Comparison of ENCODE assay signal across 24 cellular contexts in the genomic region with DNA sequence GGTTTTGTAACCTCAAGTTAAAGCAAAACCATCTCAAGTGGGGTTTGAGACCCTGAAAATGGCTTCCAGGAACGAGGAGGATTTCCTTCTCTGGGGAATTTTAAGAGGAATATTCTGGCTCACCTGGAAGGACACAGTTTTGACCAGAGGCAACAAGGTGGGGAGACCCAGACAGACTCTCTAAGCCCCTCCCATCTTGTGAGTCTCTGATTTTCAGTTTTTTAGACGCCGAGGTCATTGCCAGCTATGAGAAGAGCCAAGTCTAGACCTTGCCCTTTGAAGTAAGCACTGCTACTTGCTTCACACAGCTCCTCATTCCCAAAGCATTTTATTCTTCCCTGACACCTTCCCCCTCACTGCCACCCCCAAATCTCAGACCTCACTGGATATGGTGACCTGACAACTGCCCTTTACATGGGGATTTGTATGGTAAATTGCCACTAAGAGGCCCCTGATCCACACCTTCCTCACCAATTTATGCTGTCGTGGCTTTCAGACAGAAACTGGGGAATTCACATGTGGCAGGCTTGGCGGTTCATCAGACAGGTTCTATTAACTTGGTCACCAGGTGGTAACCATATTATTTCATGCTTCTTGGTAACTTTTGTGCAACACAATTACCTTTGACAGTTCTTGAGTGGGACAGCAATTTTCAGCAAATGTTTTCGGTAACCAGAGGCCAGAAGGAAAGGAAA.
DNase-seq lines count a peak whose midpoint lies in the region; ATAC-seq and TF ChIP-seq lines count a peak whose summit lies in the region.
"Had no signal": no experiment of that assay in that cellular context is flagged by ENCODE, and none has a peak within 500 bp of the region (broad histone marks: within the 10 kb centered on the region; RNA-seq: fewer than 3 reads in every experiment).

No MANE protein-coding gene starts in this region.

- no peak for TF ChIP-seq CTCF in activated CD8-positive, alpha-beta T cell treated with anti-CD3 and anti-CD28 coated beads for 36 hours (IDR thresholded peaks at IDR 0.05)
- no peak for TF ChIP-seq CTCF in OCI-LY7 (conservative IDR thresholded peaks at IDR 0.05; ENCODE audit: low read length)

- H3K4me3 Mint-ChIP-seq in activated CD8-positive, alpha-beta T cell treated with anti-CD3 and anti-CD28 coated beads for 36 hours = no peak overlapping the region
- H3K4me3 Mint-ChIP-seq in activated CD8-positive, alpha-beta T cell treated with anti-CD3 and anti-CD28 coated beads, Interleukin-2, amount 10 ng/mL, durations not matched to agents 7 days and 5 days = no peak overlapping the region
- H3K4me3 Mint-ChIP-seq in activated naive CD8-positive, alpha-beta T cell treated with anti-CD3 and anti-CD28 coated beads, Interleukin-2, amount 50 U/mL, for 24 hours = peak overlapping the region; percentile 24
- H3K4me3 Mint-ChIP-seq: neural crest cell, type B pancreatic cell had no signal

- POLR2A ChIA-PET in activated CD8-positive, alpha-beta T cell treated with anti-CD3 and anti-CD28 coated beads for 36 hours (lab: Charles Lee) = interaction anchor here (0.6 kb wide), 1 partner anchor 18 kb away, joined by 3 read pairs; no protein-coding TSS in a partner anchor
- POLR2A ChIA-PET in activated CD8-positive, alpha-beta T cell treated with anti-CD3 and anti-CD28 coated beads, Interleukin-2, amount 10 ng/mL, durations not matched to agents 7 days and 5 days (lab: Charles Lee) = no interaction called here
- POLR2A ChIA-PET in OCI-LY7 (lab: Charles Lee) = no interaction called here

- H3K27me3 Mint-ChIP-seq in activated CD8-positive, alpha-beta T cell treated with anti-CD3 and anti-CD28 coated beads for 36 hours = no peaks in the 10 kb centered on the region
- no peaks in the 10 kb centered on the region for H3K27me3 Mint-ChIP-seq in activated CD8-positive, alpha-beta T cell treated with anti-CD3 and anti-CD28 coated beads, Interleukin-2, amount 10 ng/mL, durations not matched to agents 7 days and 5 days (ENCODE audit: low read depth)
- H3K27me3 Mint-ChIP-seq in activated naive CD8-positive, alpha-beta T cell treated with anti-CD3 and anti-CD28 coated beads, Interleukin-2, amount 50 U/mL, for 24 hours = no peaks in the 10 kb centered on the region
- H3K27me3 Mint-ChIP-seq: type B pancreatic cell had no signal

- DNase-seq in activated CD8-positive, alpha-beta T cell treated with anti-CD3 and anti-CD28 coated beads for 36 hours = peak; percentile 38
- DNase-seq in activated CD8-positive, alpha-beta T cell treated with anti-CD3 and anti-CD28 coated beads, Interleukin-2, amount 10 ng/mL, durations not matched to agents 7 days and 5 days = no peak
- no peak for DNase-seq in activated naive CD8-positive, alpha-beta T cell treated with anti-CD3 and anti-CD28 coated beads, Interleukin-2, amount 50 U/mL, for 24 hours
- DNase-seq in left lobe of liver (ENCODE audit: low spot score) (no peak), OCI-LY7 (ENCODE audit: low spot score) (no peak), RPMI8226 (no peak)
- DNase-seq: activated CD8-positive, alpha-beta memory T cell treated with anti-CD3 and anti-CD28 coated beads, Interleukin-2, amount 50 U/mL, for 48 hours; activated gamma-delta T cell treated with Interleukin-2 at 50 U/mL for 16 hours; BE2C; DMS79 treated with DMSO at 0.1 percent for 48 hours; HCEC 1CT; hypothalamus; mucosa of descending colon; NCI-H187 treated with DMSO at 0.1 percent for 48 hours; NCI-H526; posterior cingulate gyrus; sigmoid colon had no signal

- H3K36me3 ChIP-seq in stomach smooth muscle (ENCODE audit: control insufficient read depth in 2 of 2, insufficient read depth in 2 of 2, low read length in 2 of 2) = no peaks in the 10 kb centered on the region
- H3K36me3 ChIP-seq in OCI-LY7 (ENCODE audit: insufficient read depth, low read length) = no peaks in the 10 kb centered on the region
- H3K36me3 ChIP-seq: BE2C, esophagus muscularis mucosa, sigmoid colon, SJSA1 had no signal

- H3K9me3 ChIP-seq in stomach smooth muscle (ENCODE audit: control insufficient read depth in 2 of 2, low read length in 2 of 2) (no peaks in the 10 kb centered on the region), OCI-LY7 (ENCODE audit: low read length) (no peaks in the 10 kb centered on the region)
- H3K9me3 ChIP-seq: BE2C, esophagus muscularis mucosa, mucosa of descending colon, sigmoid colon, SJSA1 had no signal

- H4K20me1 ChIP-seq in OCI-LY7 (ENCODE audit: insufficient read depth, low read length) = no peaks in the 10 kb centered on the region

- CTCF ChIA-PET in activated CD8-positive, alpha-beta T cell treated with anti-CD3 and anti-CD28 coated beads for 36 hours (lab: Charles Lee) = no interaction called here
- CTCF ChIA-PET in activated CD8-positive, alpha-beta T cell treated with anti-CD3 and anti-CD28 coated beads, Interleukin-2, amount 10 ng/mL, durations not matched to agents 7 days and 5 days (lab: Charles Lee) = no interaction called here
- CTCF ChIA-PET in OCI-LY7 (lab: Charles Lee; ENCODE audit: unreplicated experiment) = no interaction called here

- H3K27ac Mint-ChIP-seq in activated CD8-positive, alpha-beta T cell treated with anti-CD3 and anti-CD28 coated beads for 36 hours = peak overlapping the region; percentile 73
- no peak overlapping the region for H3K27ac Mint-ChIP-seq in activated CD8-positive, alpha-beta T cell treated with anti-CD3 and anti-CD28 coated beads, Interleukin-2, amount 10 ng/mL, durations not matched to agents 7 days and 5 days
- peak overlapping the region; percentile 86 for H3K27ac Mint-ChIP-seq in activated naive CD8-positive, alpha-beta T cell treated with anti-CD3 and anti-CD28 coated beads, Interleukin-2, amount 50 U/mL, for 24 hours
- H3K27ac Mint-ChIP-seq: type B pancreatic cell had no signal

- no peak overlapping the region for H3K9ac ChIP-seq in stomach smooth muscle (ENCODE audit: low read length in 2 of 2)

- no peak overlapping the region for H3K4me2 ChIP-seq in OCI-LY7 (ENCODE audit: low read length)

- peaks cover 27% of the 10 kb centered on the region for H3K4me1 Mint-ChIP-seq in activated CD8-positive, alpha-beta T cell treated with anti-CD3 and anti-CD28 coated beads for 36 hours (ENCODE audit: low read depth)
- peaks cover 9% of the 10 kb centered on the region for H3K4me1 Mint-ChIP-seq in activated CD8-positive, alpha-beta T cell treated with anti-CD3 and anti-CD28 coated beads, Interleukin-2, amount 10 ng/mL, durations not matched to agents 7 days and 5 days (ENCODE audit: low read depth)
- peaks cover 64% of the 10 kb centered on the region for H3K4me1 Mint-ChIP-seq in activated naive CD8-positive, alpha-beta T cell treated with anti-CD3 and anti-CD28 coated beads, Interleukin-2, amount 50 U/mL, for 24 hours
- H3K4me1 Mint-ChIP-seq: neural crest cell had no signal

- H3K27ac ChIP-seq in stomach smooth muscle (ENCODE audit: low read length) = peak overlapping the region; percentile 42
- H3K27ac ChIP-seq in OCI-LY7 (ENCODE audit: low read depth, low read length, poor library complexity, severe bottlenecking) = no peak overlapping the region
- H3K27ac ChIP-seq: coronary artery, esophagus muscularis mucosa, SJSA1 had no signal

- BruUV-seq in OCI-LY7 (replicated peaks; lab: Mats Ljungman, UMichigan) = no TSS peak

- no peaks in the 10 kb centered on the region for H3K36me3 Mint-ChIP-seq in activated CD8-positive, alpha-beta T cell treated with anti-CD3 and anti-CD28 coated beads for 36 hours (ENCODE audit: low read depth)
- no peaks in the 10 kb centered on the region for H3K36me3 Mint-ChIP-seq in activated CD8-positive, alpha-beta T cell treated with anti-CD3 and anti-CD28 coated beads, Interleukin-2, amount 10 ng/mL, durations not matched to agents 7 days and 5 days (ENCODE audit: low read depth)
- no peaks in the 10 kb centered on the region for H3K36me3 Mint-ChIP-seq in activated naive CD8-positive, alpha-beta T cell treated with anti-CD3 and anti-CD28 coated beads, Interleukin-2, amount 50 U/mL, for 24 hours (ENCODE audit: low read depth)
- H3K36me3 Mint-ChIP-seq: type B pancreatic cell had no signal

- H2AFZ ChIP-seq in OCI-LY7 (ENCODE audit: low read length) = no peak overlapping the region

- H3K27me3 ChIP-seq in stomach smooth muscle (ENCODE audit: control insufficient read depth in 1 of 2, insufficient read depth in 2 of 2, low read length in 2 of 2) = no peaks in the 10 kb centered on the region
- H3K27me3 ChIP-seq: BE2C, esophagus muscularis mucosa, sigmoid colon, SJSA1 had no signal

- no peaks in the 10 kb centered on the region for H3K9me3 Mint-ChIP-seq in activated CD8-positive, alpha-beta T cell treated with anti-CD3 and anti-CD28 coated beads for 36 hours
- no peaks in the 10 kb centered on the region for H3K9me3 Mint-ChIP-seq in activated CD8-positive, alpha-beta T cell treated with anti-CD3 and anti-CD28 coated beads, Interleukin-2, amount 10 ng/mL, durations not matched to agents 7 days and 5 days (ENCODE audit: insufficient read depth)
- H3K9me3 Mint-ChIP-seq in activated naive CD8-positive, alpha-beta T cell treated with anti-CD3 and anti-CD28 coated beads, Interleukin-2, amount 50 U/mL, for 24 hours = no peaks in the 10 kb centered on the region
- H3K9me3 Mint-ChIP-seq: neural crest cell, type B pancreatic cell had no signal

- H3K79me2 ChIP-seq in OCI-LY7 (ENCODE audit: insufficient read depth, low read depth, low read length) = no peaks in the 10 kb centered on the region

- peaks cover 15% of the 10 kb centered on the region for H3K4me1 ChIP-seq in stomach smooth muscle (ENCODE audit: control insufficient read depth, insufficient read depth, low read length)
- no peaks in the 10 kb centered on the region for H3K4me1 ChIP-seq in OCI-LY7 (ENCODE audit: insufficient read depth, low read length, poor library complexity, severe bottlenecking)
- H3K4me1 ChIP-seq: BE2C had no signal

- H3K4me3 ChIP-seq in stomach smooth muscle (ENCODE audit: low read length in 2 of 2) = no peak overlapping the region
- H3K4me3 ChIP-seq in OCI-LY7 (ENCODE audit: low read depth, low read length, poor library complexity, severe bottlenecking) = no peak overlapping the region
- H3K4me3 ChIP-seq: coronary artery, esophagus muscularis mucosa, mucosa of descending colon, sigmoid colon, SJSA1 had no signal

- peak; percentile 31 for ATAC-seq in activated CD8-positive, alpha-beta T cell treated with anti-CD3 and anti-CD28 coated beads for 36 hours
- no peak for ATAC-seq in activated CD8-positive, alpha-beta T cell treated with anti-CD3 and anti-CD28 coated beads, Interleukin-2, amount 10 ng/mL, durations not matched to agents 7 days and 5 days
- peak; percentile 23 for ATAC-seq in activated naive CD8-positive, alpha-beta T cell treated with anti-CD3 and anti-CD28 coated beads, Interleukin-2, amount 50 U/mL, for 24 hours
- ATAC-seq in left lobe of liver = peak; percentile 40
- ATAC-seq in GM19023 (IDR thresholded peaks at IDR 0.05; ENCODE audit: unreplicated experiment) = no peak
- ATAC-seq: mucosa of descending colon had no signal

- no peaks in the 10 kb centered on the region for H3K9me2 ChIP-seq in OCI-LY7 (ENCODE audit: insufficient read depth, low read length)

- intact Hi-C loops in activated CD8-positive, alpha-beta T cell treated with anti-CD3 and anti-CD28 coated beads for 36 hours (cut with micrococcal nuclease) = no loop called here
- intact Hi-C loops in OCI-LY7 (cut with micrococcal nuclease; ENCODE audit: unreplicated experiment) = no loop called here

Comparison
In these comparisons a context has a peak if more than half of its experiments do, and no peak if none do; other contexts are left out.
1. ATAC-seq: peak in activated CD8-positive, alpha-beta T cell treated with anti-CD3 and anti-CD28 coated beads for 36 hours (single experiment), activated naive CD8-positive, alpha-beta T cell treated with anti-CD3 and anti-CD28 coated beads, Interleukin-2, amount 50 U/mL, for 24 hours (single experiment) and left lobe of liver (single experiment); none in activated CD8-positive, alpha-beta T cell treated with anti-CD3 and anti-CD28 coated beads, Interleukin-2, amount 10 ng/mL, durations not matched to agents 7 days and 5 days (single experiment) and GM19023 (single experiment).